Comparison of ENCODE assay signal across 11 cellular contexts in the genomic region with DNA sequence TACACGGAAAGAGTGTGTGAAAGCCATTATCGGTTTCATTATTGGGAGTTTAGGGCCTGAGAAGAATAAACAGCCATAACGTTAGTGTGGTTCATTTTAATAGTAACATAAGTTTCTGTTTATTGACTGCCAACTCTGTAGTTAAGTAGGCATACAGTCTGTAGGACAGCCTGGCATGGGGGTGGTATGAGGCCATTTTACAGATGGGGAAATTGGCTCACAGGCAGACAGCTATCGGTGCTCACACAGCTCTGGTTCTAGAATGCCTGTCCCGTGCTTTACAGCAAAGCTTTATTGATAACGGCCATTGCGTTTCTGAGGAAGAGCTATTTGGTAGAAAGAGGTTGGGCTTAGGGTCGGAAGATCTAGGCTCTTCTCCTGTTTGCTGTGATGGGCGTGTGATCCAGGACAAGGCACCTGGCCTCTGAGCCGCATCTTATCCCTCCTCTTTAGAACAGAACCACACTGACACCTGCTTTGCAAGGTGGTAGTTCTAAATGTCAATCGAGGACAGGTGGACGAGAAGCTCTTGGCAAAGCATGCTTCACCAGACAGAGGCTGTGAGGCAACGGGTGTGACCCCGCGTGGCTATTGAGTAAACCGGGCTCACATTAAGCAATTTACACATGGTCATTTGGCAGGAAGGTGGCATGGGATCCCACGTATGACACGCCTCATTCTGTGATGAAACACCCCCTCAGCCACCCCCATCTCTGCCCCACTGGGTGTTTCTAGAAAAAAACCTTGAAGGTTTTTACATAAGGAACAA. TPM values are rescaled to one million over a fixed set of nuclear protein-coding genes. Genes with fewer than 3 reads are reported as not detected.
DNase-seq lines count a peak whose midpoint lies in the region; ATAC-seq, FAIRE-seq and TF ChIP-seq lines count a peak whose summit lies in the region.
"Had no signal": no experiment of that assay in that cellular context is flagged by ENCODE, and none has a peak within 500 bp of the region (broad histone marks: within the 10 kb centered on the region; RNA-seq: fewer than 3 reads in every experiment).

No MANE protein-coding gene starts in this region.

- peaks cover 6% of the 10 kb centered on the region for H3K36me3 ChIP-seq in mucosa of descending colon (ENCODE audit: low read depth)

- H3K9me3 ChIP-seq in mucosa of descending colon: no peaks in the 10 kb centered on the region

- H3K4me3 ChIP-seq in epithelial cell of esophagus (ENCODE audit: low read length) (no peak overlapping the region), mucosa of descending colon (no peak overlapping the region)

- DNase-seq in SIG-M5 treated with dmso at 0.1 percent for 504 hours (lab: John Stamatoyannopoulos, UW; ENCODE audit: unreplicated experiment): peak; percentile 26
- DNase-seq in SIG-M5 (lab: John Stamatoyannopoulos, UW): no peak
- DNase-seq in epithelial cell of esophagus (ENCODE audit: low read depth): peak; percentile 72
- peak in 2 of 3 donors; percentile 57 to 63 for DNase-seq in mucosa of descending colon
- DNase-seq in type B pancreatic cell (ENCODE audit: extremely low spot score, unreplicated experiment): no peak
- no peak for DNase-seq in activated CD4-positive, alpha-beta T cell treated with anti-CD3 and anti-CD28 coated beads for 36 hours
- DNase-seq in H54 (ENCODE audit: insufficient read length, low spot score): no peak
- no peak for DNase-seq in NCI-H2171 (lab: John Stamatoyannopoulos, UW)
- DNase-seq: activated CD4-positive, alpha-beta T cell treated with anti-CD3 and anti-CD28 coated beads, Interleukin-2, amount 50 U/mL, for 48 hours; Kasumi-1; NCI-H524 had no signal

- POLR2A ChIA-PET in activated CD4-positive, alpha-beta T cell treated with anti-CD3 and anti-CD28 coated beads for 36 hours (lab: Charles Lee): no interaction called here

- peak; percentile 27 for ATAC-seq in mucosa of descending colon
- no peak for ATAC-seq in activated CD4-positive, alpha-beta T cell treated with anti-CD3 and anti-CD28 coated beads for 36 hours

- H3K4me1 Mint-ChIP-seq in type B pancreatic cell (ENCODE audit: unreplicated experiment): no peaks in the 10 kb centered on the region
- H3K4me1 Mint-ChIP-seq in activated CD4-positive, alpha-beta T cell treated with anti-CD3 and anti-CD28 coated beads for 36 hours: no peaks in the 10 kb centered on the region

- peaks cover 68% of the 10 kb centered on the region for H3K36me3 Mint-ChIP-seq in type B pancreatic cell
- H3K36me3 Mint-ChIP-seq in activated CD4-positive, alpha-beta T cell treated with anti-CD3 and anti-CD28 coated beads for 36 hours (ENCODE audit: low read depth): peaks cover 80% of the 10 kb centered on the region

- peak overlapping the region; percentile 67 for H3K4me3 Mint-ChIP-seq in type B pancreatic cell
- H3K4me3 Mint-ChIP-seq in activated CD4-positive, alpha-beta T cell treated with anti-CD3 and anti-CD28 coated beads for 36 hours: no peak overlapping the region

- no peaks in the 10 kb centered on the region for H3K9me3 Mint-ChIP-seq in type B pancreatic cell
- H3K9me3 Mint-ChIP-seq in activated CD4-positive, alpha-beta T cell treated with anti-CD3 and anti-CD28 coated beads for 36 hours (ENCODE audit: low read depth): no peaks in the 10 kb centered on the region

- H3K27me3 Mint-ChIP-seq in type B pancreatic cell: no peaks in the 10 kb centered on the region
- no peaks in the 10 kb centered on the region for H3K27me3 Mint-ChIP-seq in activated CD4-positive, alpha-beta T cell treated with anti-CD3 and anti-CD28 coated beads for 36 hours

- H3K4me1 ChIP-seq in mucosa of descending colon (ENCODE audit: low read depth): peaks cover 51% of the 10 kb centered on the region

- intact Hi-C loops in mucosa of descending colon (cut with DNase I, micrococcal nuclease): no loop called here
- intact Hi-C loops in activated CD4-positive, alpha-beta T cell treated with anti-CD3 and anti-CD28 coated beads for 36 hours (cut with DNase I, micrococcal nuclease): no loop called here

- H3K27ac Mint-ChIP-seq in type B pancreatic cell: peak overlapping the region; percentile 99
- H3K27ac Mint-ChIP-seq in activated CD4-positive, alpha-beta T cell treated with anti-CD3 and anti-CD28 coated beads for 36 hours: no peak overlapping the region

- no peak for FAIRE-seq in H54 (lab: Jason Lieb, UNC)

- no peak for TF ChIP-seq POLR2A in H54 (IDR thresholded peaks at IDR 0.05; ENCODE audit: low read depth, low read length)

- CTCF ChIA-PET in activated CD4-positive, alpha-beta T cell treated with anti-CD3 and anti-CD28 coated beads for 36 hours (lab: Charles Lee): no interaction called here

- TF ChIP-seq CTCF in epithelial cell of esophagus (IDR thresholded peaks at IDR 0.05; ENCODE audit: insufficient read depth, low read depth, low read length, missing control alignments) (no peak), mucosa of descending colon (IDR thresholded peaks at IDR 0.05) (no peak), type B pancreatic cell (conservative IDR thresholded peaks at IDR 0.05) (no peak)

RNA-seq across cellular contexts. Expression of a gene that starts 14.9 kb away (rescaled TPM):
- total RNA-seq in mucosa of descending colon: 100 to 1,000 TPM; 115 to 222 (median 171) TPM
- total RNA-seq in type B pancreatic cell (ENCODE audit: low replicate concordance): 42.2 and 46.8 TPM in 2 replicates
- 10 to 100 TPM; 44.7 to 61.9 TPM for total RNA-seq in activated CD4-positive, alpha-beta T cell treated with anti-CD3 and anti-CD28 coated beads for 36 hours

Comparison
In these comparisons a context has a peak if more than half of its experiments do, and no peak if none do; other contexts are left out.
1. DNase-seq: peak in SIG-M5 treated with dmso at 0.1 percent for 504 hours (single experiment), epithelial cell of esophagus (single experiment) and mucosa of descending colon (2 of 3); none in SIG-M5 (single experiment), type B pancreatic cell (single experiment), activated CD4-positive, alpha-beta T cell treated with anti-CD3 and anti-CD28 coated beads for 36 hours (single experiment), H54 (single experiment) and NCI-H2171 (single experiment).